31 cellular contexts compared by ENCODE assay signal in the genomic region with DNA sequence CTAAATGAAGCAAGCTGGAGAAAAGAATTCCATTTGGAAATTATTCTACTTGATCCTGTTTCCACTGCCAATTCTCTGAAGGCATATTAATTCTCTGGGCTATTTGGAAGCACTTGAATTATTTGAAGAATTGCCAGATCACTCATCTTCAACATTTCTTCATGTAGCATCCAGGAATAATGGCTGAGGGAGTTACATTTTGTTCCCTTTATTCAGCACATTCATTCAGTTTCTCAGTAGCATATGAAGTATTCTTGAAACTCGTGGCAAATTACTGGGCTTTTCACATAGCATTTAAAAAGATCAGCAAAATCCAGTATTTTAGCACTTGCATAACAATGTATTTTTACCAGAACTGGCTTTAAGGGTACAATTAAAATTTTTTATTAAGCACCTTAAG.
A peak's percentile ranks its signal among the peaks of the same experiment; 100 is the strongest.
DNase-seq lines count a peak whose midpoint lies in the region; ATAC-seq and TF ChIP-seq lines count a peak whose summit lies in the region.
"Had no signal": no experiment of that assay in that cellular context is flagged by ENCODE, and none has a peak within 500 bp of the region (broad histone marks: within the 10 kb centered on the region; RNA-seq: fewer than 3 reads in every experiment).

No MANE protein-coding gene starts in this region.

- peaks cover 0 to 10% (median 0%) of the 10 kb centered on the region in 3 donors for H3K4me1 ChIP-seq in gastroesophageal sphincter
- H3K4me1 ChIP-seq: A549; BLaER1; BLaER1 treated with 17β-estradiol and CSF1 and Interleukin-3, amounts not matched to agents 10 nM and 100 nM; Caco-2 had no signal

- WGBS in gastroesophageal sphincter (ENCODE audit: low coverage in 1 of 2), 2 donors = 14 to 50% methylated on average over 1 of the region's 1 CpG

- no peak for TF ChIP-seq POLR2A in gastroesophageal sphincter (IDR thresholded peaks at IDR 0.05)

- no peak overlapping the region for H3K4me3 ChIP-seq in gastroesophageal sphincter
- H3K4me3 ChIP-seq: A549; BLaER1; BLaER1 treated with 17β-estradiol and CSF1 and Interleukin-3, amounts not matched to agents 10 nM and 100 nM had no signal

- H3K27me3 ChIP-seq in gastroesophageal sphincter = no peaks in the 10 kb centered on the region
- H3K27me3 ChIP-seq: BE2C; BLaER1; BLaER1 treated with 17β-estradiol and CSF1 and Interleukin-3, amounts not matched to agents 10 nM and 100 nM had no signal

- peak; percentile 57 for ATAC-seq in gastroesophageal sphincter
- peak; percentile 92 for ATAC-seq in omental fat pad (ENCODE audit: low FRiP score)
- no peak for ATAC-seq in GM18519 (IDR thresholded peaks at IDR 0.05; ENCODE audit: low FRiP score, unreplicated experiment)
- ATAC-seq in GM18861 (IDR thresholded peaks at IDR 0.05; ENCODE audit: unreplicated experiment) = no peak
- ATAC-seq: A549; CD8-positive, alpha-beta T cell had no signal

- H3K9me3 ChIP-seq in gastroesophageal sphincter = peaks cover 0 to 29% (median 0%) of the 10 kb centered on the region in 3 donors

- TF ChIP-seq CTCF in gastroesophageal sphincter (IDR thresholded peaks at IDR 0.05) (no peak), omental fat pad (IDR thresholded peaks at IDR 0.05) (no peak)

- peak overlapping the region in 2 of 4 donors; percentile 26 to 55 for H3K27ac ChIP-seq in gastroesophageal sphincter
- H3K27ac ChIP-seq: 22Rv1; A549; BLaER1; BLaER1 treated with 17β-estradiol and CSF1 and Interleukin-3, amounts not matched to agents 10 nM and 100 nM; C4-2B had no signal

- H3K36me3 ChIP-seq in gastroesophageal sphincter = no peaks in the 10 kb centered on the region
- H3K36me3 ChIP-seq: BE2C; BLaER1; BLaER1 treated with 17β-estradiol and CSF1 and Interleukin-3, amounts not matched to agents 10 nM and 100 nM had no signal

- no peak for TF ChIP-seq EP300 in gastroesophageal sphincter (IDR thresholded peaks at IDR 0.05)

- DNase-seq in omental fat pad (ENCODE audit: low spot score) = no peak
- peak; percentile 8 for DNase-seq in pons (ENCODE audit: low spot score)
- DNase-seq in GM19240 (ENCODE audit: insufficient read length, low spot score) = no peak
- DNase-seq: 8988T; ACHN; AML-193; BE2C; C1 segment of cervical spinal cord; Caco-2; Calu3; CD4-positive, alpha-beta memory T cell; CD4-positive, alpha-beta T cell; CD4-positive, CD25-positive, alpha-beta regulatory T cell; CD8-positive, alpha-beta memory T cell; CD8-positive, alpha-beta T cell; COR-L47; DMS 273 treated with DMSO at 0.1 percent for 48 hours; DMS153; DMS53; DMS79; DMS79 treated with DMSO at 0.1 percent for 48 hours; DND-41; EL had no signal

Comparison
In these comparisons a context has a peak if more than half of its experiments do, and no peak if none do; other contexts are left out.
1. ATAC-seq: peak in gastroesophageal sphincter (single experiment) and omental fat pad (single experiment); none in GM18519 (single experiment) and GM18861 (single experiment).